1 cellular context compared by ENCODE assay signal in the genomic region with DNA sequence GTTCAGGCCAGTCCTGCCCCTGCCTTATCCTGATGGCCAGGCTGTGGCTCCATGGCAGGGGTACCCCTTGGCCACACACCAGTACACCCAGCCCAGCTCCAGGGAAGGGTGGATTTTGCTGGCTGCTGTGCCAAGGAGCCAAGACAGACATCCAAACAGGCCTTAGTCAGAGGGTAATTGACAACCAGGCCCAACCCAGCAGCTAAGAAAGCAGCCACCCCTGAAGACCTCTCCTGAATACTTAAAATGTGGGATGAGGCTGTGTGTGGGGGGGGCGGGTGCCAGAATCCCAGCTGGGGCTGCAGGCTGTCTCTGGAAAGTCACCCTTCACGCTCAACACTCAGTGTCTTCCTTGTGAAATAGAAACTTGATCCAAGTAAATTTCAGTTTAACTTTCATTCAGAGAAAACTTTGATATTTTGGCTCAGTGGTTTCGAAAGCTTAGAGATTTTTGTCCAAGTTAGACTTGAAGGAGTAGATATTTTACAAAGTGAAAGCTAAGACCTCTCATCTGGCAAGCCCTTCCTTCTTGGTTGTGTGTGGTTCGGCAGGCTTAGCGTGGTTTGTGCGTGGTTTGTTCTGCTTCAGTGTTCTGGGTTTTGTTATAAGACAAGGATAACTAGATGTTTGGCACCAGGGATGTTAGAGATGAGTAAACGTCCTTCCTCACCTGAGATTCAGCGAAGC.
TF ChIP-seq lines count a peak whose summit lies in the region.

No MANE protein-coding gene starts in this region.

TF ChIP-seq in GM12878, 131 proteins besides CTCF, POLR2A, EP300 and RAD21:
- no peak for TF ChIP-seq SPI1 (IDR thresholded peaks at IDR 0.05; ENCODE audit: borderline replicate concordance, insufficient read depth, low read depth, low read length)
- TF ChIP-seq EED (IDR thresholded peaks at IDR 0.05; ENCODE audit: low read depth) = peak; percentile 56; the same call in 1 of the 2 replicates
- TF ChIP-seq MXI1 (IDR thresholded peaks at IDR 0.05; ENCODE audit: low read depth, low read length) = no peak
- no peak for TF ChIP-seq NBN (IDR thresholded peaks at IDR 0.05)
- TF ChIP-seq MTA3 (IDR thresholded peaks at IDR 0.05; ENCODE audit: borderline replicate concordance, low read length) = no peak
- TF ChIP-seq ZNF274 (IDR thresholded peaks at IDR 0.05; ENCODE audit: insufficient read depth, insufficient read length) = no peak
- TF ChIP-seq CREM (IDR thresholded peaks at IDR 0.05; ENCODE audit: low read depth) = peak; percentile 21; the same call in 1 of the 2 replicates
- TF ChIP-seq JUNB (IDR thresholded peaks at IDR 0.05) = 0 out of 2 replicates have a peak, but pooled peaks have one; percentile 8
- TF ChIP-seq IKZF2 (IDR thresholded peaks at IDR 0.05) = peak; percentile 30 to 45; a peak in 2 of 4 replicates
- TF ChIP-seq RUNX3 (IDR thresholded peaks at IDR 0.05; ENCODE audit: low read length) = peak; percentile 75
- TF ChIP-seq FOXM1 (IDR thresholded peaks at IDR 0.05; ENCODE audit: low read depth, low read length) = 0 out of 2 replicates have a peak, but pooled peaks have one; percentile 14
